Comparison of ENCODE assay signal across 21 cellular contexts in the genomic region with DNA sequence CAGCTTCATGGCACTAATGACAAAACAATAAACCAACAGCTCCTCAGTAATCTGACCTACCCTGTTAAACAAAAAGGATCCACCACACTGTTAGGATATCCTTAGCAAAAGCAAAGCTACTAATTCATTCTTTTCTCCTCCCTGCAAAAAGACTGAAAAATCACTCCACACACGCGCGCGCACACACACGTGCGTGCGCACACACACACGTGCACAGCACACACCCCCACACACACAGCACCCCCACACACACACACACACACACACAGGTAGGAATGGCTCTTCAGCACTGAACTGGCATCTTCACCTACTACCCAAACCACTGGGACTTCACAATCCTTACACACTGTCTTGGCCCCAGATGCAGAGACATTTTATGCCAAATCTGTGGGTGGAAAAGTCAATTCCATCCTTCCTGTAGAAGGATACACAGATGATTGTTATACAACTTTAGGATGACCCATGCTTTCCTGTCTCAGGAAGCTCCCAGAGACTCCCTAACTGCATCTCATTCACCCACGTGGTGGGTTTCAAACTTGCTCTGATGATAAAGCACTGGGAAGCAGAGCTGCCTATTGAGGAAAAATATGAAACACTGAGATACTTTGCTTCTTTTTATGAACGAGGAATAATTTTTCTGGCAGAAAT.
A peak's percentile ranks its signal among the peaks of the same experiment; 100 is the strongest.
DNase-seq lines count a peak whose midpoint lies in the region; ATAC-seq and TF ChIP-seq lines count a peak whose summit lies in the region.
"Had no signal": no experiment of that assay in that cellular context is flagged by ENCODE, and none has a peak within 500 bp of the region (broad histone marks: within the 10 kb centered on the region; RNA-seq: fewer than 3 reads in every experiment).

No MANE protein-coding gene starts in this region.

- H3K27ac Mint-ChIP-seq in H9: peak overlapping the region; percentile 5 to 14 (median 9); a peak in 4 of 7 replicates
- no peak overlapping the region for H3K27ac Mint-ChIP-seq in MCF 10A (ENCODE audit: low read depth, unreplicated experiment)
- H3K27ac Mint-ChIP-seq in glutamatergic neuron (ENCODE audit: unreplicated experiment): peak overlapping the region; percentile 15
- H3K27ac Mint-ChIP-seq: activated B cell treated with CpG ODN at 0.5 μM for 24 hours; activated CD8-positive, alpha-beta T cell treated with anti-CD3 and anti-CD28 coated beads for 36 hours; activated naive CD4-positive, alpha-beta T cell treated with anti-CD3 and anti-CD28 coated beads, Interleukin-2, amount 50 U/mL, for 72 hours; naive thymus-derived CD8-positive, alpha-beta T cell; T-helper 1 cell treated with Interleukin-12 subunit alpha and Interleukin-12 subunit beta and Interleukin-4 antibody, amounts not matched to agents 30 μg/mL and 1 μg/mL, for 36 hours had no signal

- no peak for ATAC-seq in GM19463 (IDR thresholded peaks at IDR 0.05; ENCODE audit: unreplicated experiment)
- ATAC-seq: activated CD8-positive, alpha-beta T cell treated with anti-CD3 and anti-CD28 coated beads for 36 hours; activated naive CD4-positive, alpha-beta T cell treated with anti-CD3 and anti-CD28 coated beads, Interleukin-2, amount 50 U/mL, for 72 hours; activated T-cell treated with anti-CD3 and anti-CD28 coated beads, Interleukin-2, amount 50 U/mL, for 4 hours; naive thymus-derived CD8-positive, alpha-beta T cell had no signal

- no peaks in the 10 kb centered on the region for H3K23me2 ChIP-seq in H9 (ENCODE audit: insufficient read length, low read depth, low read length, poor library complexity, severe bottlenecking)

- H3K36me3 Mint-ChIP-seq in H9 (ENCODE audit: insufficient read depth in 1 of 3, low read depth in 3 of 3) (peaks cover 0 to 9% (median 0%) of the 10 kb centered on the region in 3 experiments; a peak in 3 of 7 replicates), MCF 10A (ENCODE audit: insufficient read depth, unreplicated experiment) (no peaks in the 10 kb centered on the region), glutamatergic neuron (ENCODE audit: unreplicated experiment) (no peaks in the 10 kb centered on the region)

- no peak overlapping the region for H3K23ac ChIP-seq in H9 (ENCODE audit: insufficient read length, low read depth, low read length)

- H4K20me1 ChIP-seq in H9 (ENCODE audit: control insufficient read depth, insufficient read depth, insufficient read length): no peaks in the 10 kb centered on the region
- H4K20me1 ChIP-seq: BLaER1 had no signal

- POLR2A ChIA-PET in MCF 10A (lab: Yijun Ruan, JAX): no interaction called here

- H3K9me3 Mint-ChIP-seq in H9 (peaks cover 0 to 6% of the 10 kb centered on the region in 2 experiments; a peak in 3 of 5 replicates), MCF 10A (ENCODE audit: unreplicated experiment) (no peaks in the 10 kb centered on the region), glutamatergic neuron (ENCODE audit: unreplicated experiment) (no peaks in the 10 kb centered on the region)
- H3K9me3 Mint-ChIP-seq: activated T-cell treated with anti-CD3 and anti-CD28 coated beads, Interleukin-2, amount 50 U/mL, for 4 hours had no signal

- peaks cover 14% of the 10 kb centered on the region; the same call in 1 of the 2 replicates for H3K4me1 ChIP-seq in H9 (ENCODE audit: insufficient read depth, low read length)
- H3K4me1 ChIP-seq: BLaER1, suprapubic skin had no signal

- no peak overlapping the region for H2AFZ ChIP-seq in H9 (ENCODE audit: low read length)
- H2AFZ ChIP-seq: hepatocyte had no signal

- H2BK5ac ChIP-seq in H9 (ENCODE audit: insufficient read length, low read length): no peak overlapping the region

- H3K27me3 Mint-ChIP-seq in H9 (ENCODE audit: low read depth) (no peaks in the 10 kb centered on the region), MCF 10A (ENCODE audit: insufficient read depth, unreplicated experiment) (no peaks in the 10 kb centered on the region), glutamatergic neuron (ENCODE audit: unreplicated experiment) (peaks cover 2% of the 10 kb centered on the region)
- H3K27me3 Mint-ChIP-seq: activated B cell treated with CpG ODN at 0.5 μM for 24 hours; activated CD8-positive, alpha-beta T cell treated with anti-CD3 and anti-CD28 coated beads for 36 hours; naive thymus-derived CD8-positive, alpha-beta T cell had no signal

- no peak overlapping the region for H3T11ph ChIP-seq in H9 (ENCODE audit: low read length)

- no peak for DNase-seq in H9
- peak; percentile 20 for DNase-seq in MCF 10A (ENCODE audit: unreplicated experiment)
- DNase-seq in glutamatergic neuron: no peak
- DNase-seq in superior temporal gyrus (ENCODE audit: extremely low spot score): peak; percentile 29
- DNase-seq in NCI-H526 treated with DMSO at 0.1 percent for 48 hours (lab: John Stamatoyannopoulos, UW): no peak
- no peak for DNase-seq in SW 1271 (lab: John Stamatoyannopoulos, UW)
- DNase-seq: activated B cell treated with CpG ODN at 0.5 μM for 24 hours; activated CD8-positive, alpha-beta T cell treated with anti-CD3 and anti-CD28 coated beads for 36 hours; activated T-cell treated with anti-CD3 and anti-CD28 coated beads, Interleukin-2, amount 50 U/mL, for 4 hours; effector memory CD4-positive, alpha-beta T cell; kidney; naive thymus-derived CD8-positive, alpha-beta T cell; NCI-H1930; Right ventricle myocardium superior had no signal

- no peak overlapping the region for H2BK12ac ChIP-seq in H9 (ENCODE audit: insufficient read length, low read depth, low read length)

- no peak overlapping the region; the same call in 1 of the 2 replicates for H3K14ac ChIP-seq in H9 (ENCODE audit: insufficient read depth, low read length)

- no peak overlapping the region for H4K8ac ChIP-seq in H9 (replicated peaks; ENCODE audit: insufficient read length, low read depth, low read length)

- H3K9ac ChIP-seq in H9 (ENCODE audit: extremely low read depth, insufficient read length, low read length): no peak overlapping the region
- H3K9ac ChIP-seq: BLaER1 had no signal

- TF ChIP-seq CTCF in H9 (conservative IDR thresholded peaks at IDR 0.05): no peak
- TF ChIP-seq CTCF in MCF 10A (IDR thresholded peaks at IDR 0.05; ENCODE audit: unreplicated experiment): no peak
- TF ChIP-seq CTCF in glutamatergic neuron (IDR thresholded peaks at IDR 0.05; ENCODE audit: partially characterized antibody, unreplicated experiment): no peak

- H3K27ac ChIP-seq in H9 (ENCODE audit: insufficient read length, low read depth, low read length): no peak overlapping the region
- H3K27ac ChIP-seq: BLaER1, cardiac muscle cell, hepatocyte, suprapubic skin had no signal

- no peak overlapping the region for H3K4me2 ChIP-seq in H9 (ENCODE audit: insufficient read depth, insufficient read length, low read length)
- H3K4me2 ChIP-seq: BLaER1, hepatocyte had no signal

- WGBS in H9 (ENCODE audit: extremely low coverage, insufficient read length, low lambda C conversion rate): no CpG with 5 or more reads among the region's 10 CpGs

- H3K4ac ChIP-seq in H9 (ENCODE audit: low read depth, low read length): no peak overlapping the region

- H3K79me2 ChIP-seq in H9 (ENCODE audit: insufficient read depth, low read length): no peaks in the 10 kb centered on the region; the same call in 1 of the 2 replicates

- no peak overlapping the region for H2BK20ac ChIP-seq in H9 (ENCODE audit: low read depth, low read length, poor library complexity, severe bottlenecking)

- peak overlapping the region in 1 of 2 experiments; percentile 7; a peak in 2 of 5 replicates for H3K4me3 Mint-ChIP-seq in H9
- H3K4me3 Mint-ChIP-seq in MCF 10A (ENCODE audit: unreplicated experiment): no peak overlapping the region
- H3K4me3 Mint-ChIP-seq in glutamatergic neuron (ENCODE audit: unreplicated experiment): no peak overlapping the region
- H3K4me3 Mint-ChIP-seq: activated B cell treated with CpG ODN at 0.5 μM for 24 hours; activated CD8-positive, alpha-beta T cell treated with anti-CD3 and anti-CD28 coated beads for 36 hours; activated T-cell treated with anti-CD3 and anti-CD28 coated beads, Interleukin-2, amount 50 U/mL, for 4 hours; naive thymus-derived CD8-positive, alpha-beta T cell; T-helper 1 cell treated with Interleukin-12 subunit alpha and Interleukin-12 subunit beta and Interleukin-4 antibody, amounts not matched to agents 30 μg/mL and 1 μg/mL, for 36 hours had no signal

- H3K56ac ChIP-seq in H9 (ENCODE audit: insufficient read length, low read depth, low read length): no peak overlapping the region

- no TSS peak for BruUV-seq in MCF 10A (replicated peaks; lab: Mats Ljungman, UMichigan)

- H3K79me1 ChIP-seq in H9 (ENCODE audit: insufficient read depth, low read depth, low read length, poor library complexity, severe bottlenecking): no peaks in the 10 kb centered on the region

- H2AK5ac ChIP-seq in H9 (ENCODE audit: insufficient read length, low read length): no peak overlapping the region

- H2BK15ac ChIP-seq in H9 (ENCODE audit: low read depth, low read length): no peak overlapping the region

- CTCF ChIA-PET in MCF 10A (lab: Yijun Ruan, JAX): interaction anchor here (0.5 to 0.6 kb wide), 2 partner anchors 348 to 1376 kb away, joined by 3 read pairs; no protein-coding TSS in a partner anchor

- intact Hi-C loops in MCF 10A (cut with micrococcal nuclease): no loop called here

- H4K91ac ChIP-seq in H9 (ENCODE audit: insufficient read length, low read depth, low read length): no peak overlapping the region

- no peak overlapping the region for H2BK120ac ChIP-seq in H9 (ENCODE audit: low read depth, low read length, poor library complexity, severe bottlenecking)

- H4K5ac ChIP-seq in H9 (ENCODE audit: insufficient read length, low read depth, low read length): no peak overlapping the region

- H3K9me3 ChIP-seq in H9 (ENCODE audit: control insufficient read depth, low read depth, low read length): no peaks in the 10 kb centered on the region
- H3K9me3 ChIP-seq: BLaER1, suprapubic skin had no signal

- H3K4me1 Mint-ChIP-seq in H9 (peaks cover 46 to 52% of the 10 kb centered on the region in 2 experiments), MCF 10A (ENCODE audit: insufficient read depth, unreplicated experiment) (peaks cover 11% of the 10 kb centered on the region), glutamatergic neuron (ENCODE audit: low read depth, unreplicated experiment) (peaks cover 46% of the 10 kb centered on the region)
- H3K4me1 Mint-ChIP-seq: activated B cell treated with CpG ODN at 0.5 μM for 24 hours had no signal

- H3K18ac ChIP-seq in H9 (ENCODE audit: insufficient read length, low read depth, low read length): peak overlapping the region; percentile 50

- H3K27me3 ChIP-seq in H9 (ENCODE audit: insufficient read depth, low read length): no peaks in the 10 kb centered on the region
- H3K27me3 ChIP-seq: BLaER1, cardiac muscle cell, hepatocyte, suprapubic skin had no signal

Comparison
In these comparisons a context has a peak if more than half of its experiments do, and no peak if none do; other contexts are left out.
1. DNase-seq: peak in MCF 10A (single experiment) and superior temporal gyrus (single experiment); none in H9 (single experiment), glutamatergic neuron (single experiment), NCI-H526 treated with DMSO at 0.1 percent for 48 hours (single experiment) and SW 1271 (0 of 2).